2 cellular contexts compared by ENCODE assay signal in genomic region chr18:49859006-49859359, GRCh38.
TF ChIP-seq lines count a peak whose summit lies in the region.

No MANE protein-coding gene starts in this region.

TF ChIP-seq in GM12878, 131 proteins besides CTCF, POLR2A, EP300 and RAD21:
- TF ChIP-seq JUND (IDR thresholded peaks at IDR 0.05; ENCODE audit: low read depth, low read length), result no peak
- TF ChIP-seq HSF1 (IDR thresholded peaks at IDR 0.05; ENCODE audit: low read depth, low read length), result no peak
- no peak for TF ChIP-seq BACH1 (IDR thresholded peaks at IDR 0.05; ENCODE audit: borderline replicate concordance)
- TF ChIP-seq STAT3 (IDR thresholded peaks at IDR 0.05; ENCODE audit: low read depth, low read length), result no peak
- no peak for TF ChIP-seq NFYA (IDR thresholded peaks at IDR 0.05; ENCODE audit: borderline replicate concordance, low read depth, low read length)
- TF ChIP-seq NKRF (conservative IDR thresholded peaks at IDR 0.05), result no peak
- TF ChIP-seq GATAD2B (conservative IDR thresholded peaks at IDR 0.05; ENCODE audit: low read depth), result no peak
- TF ChIP-seq SP1 (IDR thresholded peaks at IDR 0.05; ENCODE audit: low read depth, low read length), result no peak

TF ChIP-seq in liver, 16 proteins besides CTCF, POLR2A, EP300 and RAD21:
- no peak for TF ChIP-seq SP1 (IDR thresholded peaks at IDR 0.05)
- TF ChIP-seq RXRA (IDR thresholded peaks at IDR 0.05), result peak in 1 of 2 donors; percentile 4
- peak; percentile 3 for TF ChIP-seq FOXA2 (IDR thresholded peaks at IDR 0.05)
